In the genomic region with DNA sequence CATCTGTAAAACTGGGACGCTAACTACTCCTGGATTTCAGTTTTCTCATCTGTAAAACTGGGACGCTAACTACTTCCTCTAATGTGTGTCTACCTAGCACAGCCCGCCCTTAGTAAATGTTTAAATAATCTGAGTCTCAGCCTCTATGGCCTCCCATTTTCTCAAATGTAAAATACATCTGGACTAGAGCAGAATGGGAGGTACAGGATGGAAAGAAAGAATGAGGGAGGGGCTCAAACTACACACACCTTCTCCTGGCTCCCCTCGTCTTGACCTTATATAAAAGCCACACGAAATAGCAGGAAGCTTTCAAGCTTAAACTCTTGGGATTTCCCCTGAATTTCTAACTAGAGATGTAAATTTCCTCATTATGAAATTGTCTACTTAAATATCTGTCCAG, we compare ENCODE assay signal across 19 cellular contexts.
"Had no signal": no experiment of that assay in that cellular context is flagged by ENCODE, and none has a peak within 500 bp of the region (broad histone marks: within the 10 kb centered on the region; RNA-seq: fewer than 3 reads in every experiment).

No MANE protein-coding gene starts in this region.

- H3K4me3 ChIP-seq: cardiac muscle cell, right lobe of liver, smooth muscle cell had no signal

- H3K27ac ChIP-seq: cardiac muscle cell, foreskin keratinocyte, right lobe of liver had no signal

- H3K27me3 ChIP-seq: cardiac muscle cell, right lobe of liver had no signal

- H3K36me3 ChIP-seq: cardiac muscle cell, right lobe of liver had no signal

- H3K4me2 ChIP-seq: smooth muscle cell had no signal

- H3K4me1 ChIP-seq: foreskin keratinocyte had no signal

- ATAC-seq: foreskin keratinocyte, left ventricle myocardium superior, T-cell had no signal

- H3K9me3 ChIP-seq: right lobe of liver had no signal

- DNase-seq: activated B cell treated with CpG ODN at 0.5 μM for 24 hours; activated CD4-positive, alpha-beta T cell treated with anti-CD3 and anti-CD28 coated beads for 4 hours; activated CD4-positive, alpha-beta T cell treated with anti-CD3 and anti-CD28 coated beads, Interleukin-2, amount 50 U/mL, for 48 hours; activated naive CD4-positive, alpha-beta T cell treated with anti-CD3 and anti-CD28 coated beads, Interleukin-2, amount 10 ng/mL, durations not matched to agents 7 days and 5 days; activated T-cell treated with anti-CD3 and anti-CD28 coated beads, Interleukin-2, amount 50 U/mL, for 48 hours; amygdala; effector CD4-positive, alpha-beta T cell; erythroblast; foreskin keratinocyte; immature natural killer cell; left ventricle myocardium superior; naive B cell; nucleus accumbens; right lobe of liver; stimulated activated CD4-positive, alpha-beta T cell treated with anti-CD3 and anti-CD28 coated beads, Interleukin-15, amount 100 ng/mL, for 24 hours; stimulated activated naive CD4-positive, alpha-beta T cell; T-cell had no signal
